In the genomic region with DNA sequence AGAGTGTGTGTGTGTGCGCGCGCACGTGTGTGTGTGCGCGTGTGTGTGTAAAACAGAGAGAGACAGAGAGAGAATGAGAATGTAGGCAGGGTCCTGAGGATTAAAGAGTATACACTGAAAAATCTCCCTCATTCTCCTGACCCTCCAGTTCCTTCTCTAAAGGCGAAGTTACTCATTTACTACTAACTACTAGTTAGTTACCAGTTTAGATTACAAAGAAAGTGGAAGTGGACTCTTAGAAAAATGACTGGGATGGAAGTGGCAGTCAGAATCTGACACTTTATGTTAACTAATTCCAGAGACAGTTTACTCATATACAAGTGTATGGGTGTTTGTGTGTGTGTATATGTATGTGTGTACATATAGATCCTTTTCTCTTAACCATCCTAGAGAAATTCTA, we compare ENCODE assay signal across 2 cellular contexts.
TF ChIP-seq lines count a peak whose summit lies in the region.

No MANE protein-coding gene starts in this region.

TF ChIP-seq in GM23338, 12 proteins besides CTCF, POLR2A, EP300 and RAD21 (continued from another document):
- no peak for TF ChIP-seq ZNF462 (CRISPR knock-in tag; IDR thresholded peaks at IDR 0.05)
- TF ChIP-seq, protein P1, sequence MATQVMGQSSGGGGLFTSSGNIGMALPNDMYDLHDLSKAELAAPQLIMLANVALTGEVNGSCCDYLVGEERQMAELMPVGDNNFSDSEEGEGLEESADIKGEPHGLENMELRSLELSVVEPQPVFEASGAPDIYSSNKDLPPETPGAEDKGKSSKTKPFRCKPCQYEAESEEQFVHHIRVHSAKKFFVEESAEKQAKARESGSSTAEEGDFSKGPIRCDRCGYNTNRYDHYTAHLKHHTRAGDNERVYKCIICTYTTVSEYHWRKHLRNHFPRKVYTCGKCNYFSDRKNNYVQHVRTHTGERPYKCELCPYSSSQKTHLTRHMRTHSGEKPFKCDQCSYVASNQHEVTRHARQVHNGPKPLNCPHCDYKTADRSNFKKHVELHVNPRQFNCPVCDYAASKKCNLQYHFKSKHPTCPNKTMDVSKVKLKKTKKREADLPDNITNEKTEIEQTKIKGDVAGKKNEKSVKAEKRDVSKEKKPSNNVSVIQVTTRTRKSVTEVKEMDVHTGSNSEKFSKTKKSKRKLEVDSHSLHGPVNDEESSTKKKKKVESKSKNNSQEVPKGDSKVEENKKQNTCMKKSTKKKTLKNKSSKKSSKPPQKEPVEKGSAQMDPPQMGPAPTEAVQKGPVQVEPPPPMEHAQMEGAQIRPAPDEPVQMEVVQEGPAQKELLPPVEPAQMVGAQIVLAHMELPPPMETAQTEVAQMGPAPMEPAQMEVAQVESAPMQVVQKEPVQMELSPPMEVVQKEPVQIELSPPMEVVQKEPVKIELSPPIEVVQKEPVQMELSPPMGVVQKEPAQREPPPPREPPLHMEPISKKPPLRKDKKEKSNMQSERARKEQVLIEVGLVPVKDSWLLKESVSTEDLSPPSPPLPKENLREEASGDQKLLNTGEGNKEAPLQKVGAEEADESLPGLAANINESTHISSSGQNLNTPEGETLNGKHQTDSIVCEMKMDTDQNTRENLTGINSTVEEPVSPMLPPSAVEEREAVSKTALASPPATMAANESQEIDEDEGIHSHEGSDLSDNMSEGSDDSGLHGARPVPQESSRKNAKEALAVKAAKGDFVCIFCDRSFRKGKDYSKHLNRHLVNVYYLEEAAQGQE (IDR thresholded peaks at IDR 0.05; ENCODE audit: unreplicated experiment): no peak
- no peak for TF ChIP-seq JUNB (IDR thresholded peaks at IDR 0.05; ENCODE audit: unreplicated experiment)
- no peak for TF ChIP-seq POLR2AphosphoS5 (IDR thresholded peaks at IDR 0.05; ENCODE audit: low read depth)
- no peak for TF ChIP-seq EZH2phosphoT487 (IDR thresholded peaks at IDR 0.05; ENCODE audit: unreplicated experiment)
- TF ChIP-seq EZH2 (IDR thresholded peaks at IDR 0.05; ENCODE audit: low read depth, unreplicated experiment): no peak

TF ChIP-seq in WTC11, 78 proteins besides CTCF, POLR2A, EP300 and RAD21 (continued from another document):
- TF ChIP-seq, protein P2, sequence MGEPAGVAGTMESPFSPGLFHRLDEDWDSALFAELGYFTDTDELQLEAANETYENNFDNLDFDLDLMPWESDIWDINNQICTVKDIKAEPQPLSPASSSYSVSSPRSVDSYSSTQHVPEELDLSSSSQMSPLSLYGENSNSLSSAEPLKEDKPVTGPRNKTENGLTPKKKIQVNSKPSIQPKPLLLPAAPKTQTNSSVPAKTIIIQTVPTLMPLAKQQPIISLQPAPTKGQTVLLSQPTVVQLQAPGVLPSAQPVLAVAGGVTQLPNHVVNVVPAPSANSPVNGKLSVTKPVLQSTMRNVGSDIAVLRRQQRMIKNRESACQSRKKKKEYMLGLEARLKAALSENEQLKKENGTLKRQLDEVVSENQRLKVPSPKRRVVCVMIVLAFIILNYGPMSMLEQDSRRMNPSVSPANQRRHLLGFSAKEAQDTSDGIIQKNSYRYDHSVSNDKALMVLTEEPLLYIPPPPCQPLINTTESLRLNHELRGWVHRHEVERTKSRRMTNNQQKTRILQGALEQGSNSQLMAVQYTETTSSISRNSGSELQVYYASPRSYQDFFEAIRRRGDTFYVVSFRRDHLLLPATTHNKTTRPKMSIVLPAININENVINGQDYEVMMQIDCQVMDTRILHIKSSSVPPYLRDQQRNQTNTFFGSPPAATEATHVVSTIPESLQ (CRISPR knock-in tag; IDR thresholded peaks at IDR 0.05): no peak
- TF ChIP-seq MXD4 (CRISPR knock-in tag; IDR thresholded peaks at IDR 0.05; ENCODE audit: borderline replicate concordance) (no peak), SMAD3 (CRISPR knock-in tag; IDR thresholded peaks at IDR 0.05; ENCODE audit: borderline replicate concordance) (no peak), TCF7 (CRISPR knock-in tag; IDR thresholded peaks at IDR 0.05; ENCODE audit: low read depth) (no peak), ZNF671 (CRISPR knock-in tag; IDR thresholded peaks at IDR 0.05) (no peak), FOXP4 (CRISPR knock-in tag; IDR thresholded peaks at IDR 0.05) (no peak)
